ENCODE assay signal across 1 cellular context in genomic region chr1:112146201-112146715, GRCh38.
TF ChIP-seq lines count a peak whose summit lies in the region.

No MANE protein-coding gene starts in this region.

TF ChIP-seq in GM23338, 12 proteins besides CTCF, POLR2A, EP300 and RAD21 (continued from another document):
- TF ChIP-seq REST (IDR thresholded peaks at IDR 0.05; ENCODE audit: unreplicated experiment), result no peak
